14 cellular contexts compared by ENCODE assay signal in genomic region chr6:132253211-132253610, GRCh38.
A peak's percentile ranks its signal among the peaks of the same experiment; 100 is the strongest.
DNase-seq lines count a peak whose midpoint lies in the region; TF ChIP-seq lines count a peak whose summit lies in the region.
"Had no signal": no experiment of that assay in that cellular context is flagged by ENCODE, and none has a peak within 500 bp of the region (broad histone marks: within the 10 kb centered on the region; RNA-seq: fewer than 3 reads in every experiment).

No MANE protein-coding gene starts in this region.

- TF ChIP-seq EP300 in suprapubic skin (IDR thresholded peaks at IDR 0.05): no peak

- intact Hi-C loops in ascending aorta (cut with DNase I): no loop called here

- peak overlapping the region; percentile 5 for H3K27ac ChIP-seq in suprapubic skin
- H3K27ac ChIP-seq in ascending aorta: no peak overlapping the region
- H3K27ac ChIP-seq: BLaER1, HL-60 had no signal

- DNase-seq in AG10803 (ENCODE audit: low read depth): peak; percentile 61
- peak; percentile 44 for DNase-seq in GM03348 (ENCODE audit: low spot score)
- DNase-seq in adipocyte (ENCODE audit: low read depth): peak; percentile 34
- no peak for DNase-seq in suprapubic skin (ENCODE audit: low spot score in 2 of 2)
- DNase-seq in NCI-H526 treated with DMSO at 0.1 percent for 48 hours (lab: John Stamatoyannopoulos, UW): no peak
- no peak for DNase-seq in ascending aorta (ENCODE audit: low spot score in 2 of 2)
- DNase-seq in anterior cingulate cortex (lab: John Stamatoyannopoulos, UW): no peak
- DNase-seq: AML-193; Caco-2; CD8-positive, alpha-beta memory T cell; DND-41; GF-D8 had no signal

- H3K4me1 ChIP-seq in adipocyte (ENCODE audit: control insufficient read depth, insufficient read depth, low read length) (no peaks in the 10 kb centered on the region), suprapubic skin (peaks cover 31% of the 10 kb centered on the region), ascending aorta (no peaks in the 10 kb centered on the region)
- H3K4me1 ChIP-seq: BLaER1, Caco-2 had no signal

- H3K27me3 ChIP-seq in adipocyte (replicated peaks; ENCODE audit: control insufficient read depth, insufficient read depth, low read length) (no peaks in the 10 kb centered on the region), suprapubic skin (no peaks in the 10 kb centered on the region), ascending aorta (no peaks in the 10 kb centered on the region)
- H3K27me3 ChIP-seq: BLaER1 had no signal

- H3K4me3 ChIP-seq in AG10803 (ENCODE audit: low read length): no peak overlapping the region
- H3K4me3 ChIP-seq in adipocyte (ENCODE audit: low read length): no peak overlapping the region
- H3K4me3 ChIP-seq in suprapubic skin: no peak overlapping the region
- H3K4me3 ChIP-seq in ascending aorta: no peak overlapping the region
- H3K4me3 ChIP-seq: BLaER1 had no signal

- no peak for TF ChIP-seq POLR2A in suprapubic skin (IDR thresholded peaks at IDR 0.05)

- WGBS in suprapubic skin: 19% methylated on average over 2 of the region's 2 CpGs

- no peak for TF ChIP-seq CTCF in AG10803 (conservative IDR thresholded peaks at IDR 0.05; ENCODE audit: low read length)
- no peak for TF ChIP-seq CTCF in suprapubic skin (IDR thresholded peaks at IDR 0.05)
- TF ChIP-seq CTCF in ascending aorta (IDR thresholded peaks at IDR 0.05): no peak

- H3K9ac ChIP-seq in adipocyte (ENCODE audit: low read length): no peak overlapping the region
- H3K9ac ChIP-seq: BLaER1 had no signal

- no peaks in the 10 kb centered on the region for H3K36me3 ChIP-seq in adipocyte (ENCODE audit: control insufficient read depth, insufficient read depth, low read length, severe bottlenecking)
- H3K36me3 ChIP-seq in suprapubic skin: no peaks in the 10 kb centered on the region
- no peaks in the 10 kb centered on the region for H3K36me3 ChIP-seq in ascending aorta
- H3K36me3 ChIP-seq: BLaER1 had no signal

- H3K9me3 ChIP-seq in adipocyte (ENCODE audit: control insufficient read depth, low read length) (no peaks in the 10 kb centered on the region), suprapubic skin (no peaks in the 10 kb centered on the region), ascending aorta (no peaks in the 10 kb centered on the region)
- H3K9me3 ChIP-seq: Caco-2 had no signal

Comparison
In these comparisons a context has a peak if more than half of its experiments do, and no peak if none do; other contexts are left out.
1. DNase-seq: peak in AG10803 (single experiment), GM03348 (single experiment) and adipocyte (single experiment); none in suprapubic skin (0 of 2), NCI-H526 treated with DMSO at 0.1 percent for 48 hours (single experiment), ascending aorta (0 of 2) and anterior cingulate cortex (0 of 58).